Comparison of ENCODE assay signal across 3 cellular contexts in genomic region chr20:59743308-59743707, GRCh38.
"Had no signal": no experiment of that assay in that cellular context is flagged by ENCODE, and none has a peak within 500 bp of the region (broad histone marks: within the 10 kb centered on the region; RNA-seq: fewer than 3 reads in every experiment).

No MANE protein-coding gene starts in this region.

- DNase-seq: GDM1, GF-D8 had no signal

- H3K4me3 ChIP-seq: GM12878 had no signal
